Comparison of ENCODE assay signal across 8 cellular contexts in the genomic region with DNA sequence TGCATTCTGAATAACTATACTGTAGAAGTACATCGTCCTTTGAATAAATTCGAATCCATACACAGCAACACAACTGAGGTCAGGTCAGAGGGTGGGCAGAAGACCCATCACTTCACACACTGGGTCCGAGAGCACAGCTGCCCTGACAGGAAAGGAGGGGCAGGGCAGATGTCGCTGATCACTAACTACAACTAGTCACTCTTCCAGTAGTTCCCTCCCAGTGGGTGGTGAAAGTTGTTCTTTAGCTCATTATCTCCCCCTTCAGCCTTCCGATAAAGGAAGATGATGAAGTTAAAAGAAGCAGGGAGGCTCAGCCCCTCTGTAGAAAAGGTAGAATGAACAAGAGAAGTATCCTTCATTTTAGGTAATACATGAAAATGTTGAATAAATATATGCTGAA.
DNase-seq lines count a peak whose midpoint lies in the region; ATAC-seq, FAIRE-seq and TF ChIP-seq lines count a peak whose summit lies in the region.

No MANE protein-coding gene starts in this region.

- ATAC-seq in T-helper 17 cell (peak; percentile 78), GM19351 (IDR thresholded peaks at IDR 0.05; ENCODE audit: unreplicated experiment) (no peak), HG02763 (IDR thresholded peaks at IDR 0.05; ENCODE audit: unreplicated experiment) (no peak)

- H3K27me3 ChIP-seq in brain microvascular endothelial cell (replicated peaks) = no peaks in the 10 kb centered on the region
- no peaks in the 10 kb centered on the region for H3K27me3 ChIP-seq in smooth muscle cell (ENCODE audit: low read depth)

- H3K36me3 Mint-ChIP-seq in T-helper 17 cell (ENCODE audit: low read depth) (peaks cover 13% of the 10 kb centered on the region), type B pancreatic cell (no peaks in the 10 kb centered on the region)

- no peak overlapping the region for H3K9ac ChIP-seq in smooth muscle cell (ENCODE audit: low read depth)

- peak overlapping the region; percentile 27 for H3K4me2 ChIP-seq in smooth muscle cell

- peaks cover 16% of the 10 kb centered on the region for H3K4me1 ChIP-seq in smooth muscle cell (ENCODE audit: low read depth)

- H3K27ac ChIP-seq in brain microvascular endothelial cell (no peak overlapping the region), smooth muscle cell (ENCODE audit: low read depth) (peak overlapping the region; percentile 20)

- H4K20me1 ChIP-seq in smooth muscle cell (ENCODE audit: low read depth) = no peaks in the 10 kb centered on the region

- H3K27me3 Mint-ChIP-seq in T-helper 17 cell = no peaks in the 10 kb centered on the region
- no peaks in the 10 kb centered on the region for H3K27me3 Mint-ChIP-seq in type B pancreatic cell

- peaks cover 6% of the 10 kb centered on the region for H3K9me3 Mint-ChIP-seq in type B pancreatic cell

- H3K4me3 ChIP-seq in brain microvascular endothelial cell (ENCODE audit: low read depth, low read length) = no peak overlapping the region
- H3K4me3 ChIP-seq in smooth muscle cell = peak overlapping the region; percentile 24

- peaks cover 49% of the 10 kb centered on the region for H3K4me1 Mint-ChIP-seq in T-helper 17 cell
- peaks cover 5% of the 10 kb centered on the region for H3K4me1 Mint-ChIP-seq in type B pancreatic cell (ENCODE audit: unreplicated experiment)

- in situ Hi-C loops in brain microvascular endothelial cell (cut with HindIII; ENCODE audit: low pct_ligation_motif_present, low sequenced_read_pairs) = no loop called here

- H3K9me3 ChIP-seq in T-helper 17 cell (ENCODE audit: control insufficient read depth, low read length, poor library complexity, severe bottlenecking) (no peaks in the 10 kb centered on the region), smooth muscle cell (replicated peaks; ENCODE audit: low read depth) (no peaks in the 10 kb centered on the region)

- H3F3A ChIP-seq in smooth muscle cell (ENCODE audit: low read depth) = no peaks in the 10 kb centered on the region

- 37% methylated on average over 5 of the region's 5 CpGs for WGBS in smooth muscle cell (ENCODE audit: low lambda C conversion rate)

- peak; percentile 67 for FAIRE-seq in GM18507 (lab: Jason Lieb, UNC)
- no peak for FAIRE-seq in D721Med (lab: Jason Lieb, UNC)

- peak overlapping the region; percentile 100 for H3K27ac Mint-ChIP-seq in T-helper 17 cell
- no peak overlapping the region for H3K27ac Mint-ChIP-seq in type B pancreatic cell

- H3K36me3 ChIP-seq in brain microvascular endothelial cell (replicated peaks) = no peaks in the 10 kb centered on the region
- no peaks in the 10 kb centered on the region for H3K36me3 ChIP-seq in smooth muscle cell (ENCODE audit: low read depth)

- DNase-seq in GM18507 (ENCODE audit: extremely low spot score, insufficient read length, low read depth) (no peak), T-helper 17 cell (peak; percentile 8 to 29 (median 12)), brain microvascular endothelial cell (no peak), smooth muscle cell (lab: John Stamatoyannopoulos, UW; ENCODE audit: unreplicated experiment) (no peak), D721Med (ENCODE audit: insufficient read length, low spot score) (no peak), type B pancreatic cell (ENCODE audit: extremely low spot score, unreplicated experiment) (no peak)

- H2AFZ ChIP-seq in smooth muscle cell (ENCODE audit: low read depth) = peak overlapping the region; percentile 22

- H3K79me2 ChIP-seq in smooth muscle cell (ENCODE audit: low read depth) = no peaks in the 10 kb centered on the region

- H3K4me3 Mint-ChIP-seq in T-helper 17 cell = peak overlapping the region; percentile 100
- H3K4me3 Mint-ChIP-seq in type B pancreatic cell = no peak overlapping the region

- TF ChIP-seq CTCF in brain microvascular endothelial cell (IDR thresholded peaks at IDR 0.05; ENCODE audit: low read depth, low read length, missing control alignments) (peak; percentile 21), smooth muscle cell (IDR thresholded peaks at IDR 0.05; ENCODE audit: borderline replicate concordance, insufficient read depth, poor library complexity, severe bottlenecking) (no peak), D721Med (IDR thresholded peaks at IDR 0.05; ENCODE audit: insufficient read depth, missing control alignments) (no peak), type B pancreatic cell (conservative IDR thresholded peaks at IDR 0.05) (no peak)

Comparison
In these comparisons a context has a peak if more than half of its experiments do, and no peak if none do; other contexts are left out.
1. DNase-seq: peak in T-helper 17 cell (3 of 3); none in GM18507 (single experiment), brain microvascular endothelial cell (single experiment), smooth muscle cell (single experiment), D721Med (single experiment) and type B pancreatic cell (single experiment).